In genomic region chr1:234551032-234551378, GRCh38 we compare ENCODE assay signal across 27 cellular contexts. TPM values are rescaled to one million over a fixed set of nuclear protein-coding genes. Genes with fewer than 3 reads are reported as not detected.
DNase-seq lines count a peak whose midpoint lies in the region; ATAC-seq, FAIRE-seq and TF ChIP-seq lines count a peak whose summit lies in the region.
"Had no signal": no experiment of that assay in that cellular context is flagged by ENCODE, and none has a peak within 500 bp of the region (broad histone marks: within the 10 kb centered on the region; RNA-seq: fewer than 3 reads in every experiment).

No MANE protein-coding gene starts in this region.

- H2BK120ac ChIP-seq in neuronal stem cell (ENCODE audit: low read depth, low read length), result peak overlapping the region; percentile 20

- ATAC-seq in left ventricle myocardium superior, result no peak
- no peak for ATAC-seq in stimulated activated naive CD8-positive, alpha-beta T cell treated with anti-CD3 and anti-CD28 coated beads, Interleukin-15, Interleukin-2, amounts not matched to agents 100 U/mL and 50 U/mL, for 24 hours
- ATAC-seq: CD8-positive, alpha-beta T cell; left lung; naive thymus-derived CD4-positive, alpha-beta T cell; stimulated activated memory B cell treated with anti-CD40 and anti-IgM and Interleukin-4, amounts not matched to agents 10 μg/mL and 1 μg/mL and 100 μg/mL, for 72 hours had no signal

- no TSS peak for BruUV-seq in endothelial cell of umbilical vein (replicated peaks; lab: Mats Ljungman, UMichigan)
- no TSS peak for BruUV-seq in PC-9 (replicated peaks; lab: Mats Ljungman, UMichigan)

- H2AFZ ChIP-seq in endothelial cell of umbilical vein (ENCODE audit: low read depth, low read length) (peak overlapping the region; percentile 85), neuronal stem cell (ENCODE audit: low read length) (peak overlapping the region; percentile 40), PC-9 (no peak overlapping the region), Karpas-422 (ENCODE audit: low read length) (no peak overlapping the region)

- H3K14ac ChIP-seq in neuronal stem cell (ENCODE audit: low read length), result peak overlapping the region; percentile 59

- no peak overlapping the region for H3K23ac ChIP-seq in neuronal stem cell (ENCODE audit: low read depth, low read length, poor library complexity)

- no peak overlapping the region for H4K91ac ChIP-seq in neuronal stem cell (ENCODE audit: low read depth, low read length, poor library complexity)

- H3K36me3 ChIP-seq in right atrium auricular region (no peaks in the 10 kb centered on the region), endothelial cell of umbilical vein (ENCODE audit: control insufficient read depth in 2 of 2, extremely low read depth in 1 of 2, insufficient read depth in 2 of 2, low read length in 2 of 2) (no peaks in the 10 kb centered on the region), neuronal stem cell (replicated peaks in 1 of 2; ENCODE audit: control insufficient read depth in 2 of 2, insufficient read depth in 2 of 2, low read length in 2 of 2) (no peaks in the 10 kb centered on the region), PC-9 (ENCODE audit: low read depth) (no peaks in the 10 kb centered on the region), Karpas-422 (ENCODE audit: insufficient read depth, low read length) (no peaks in the 10 kb centered on the region)
- H3K36me3 ChIP-seq: esophagus squamous epithelium, left lung, thoracic aorta had no signal

- no peak for TF ChIP-seq CTCF in right atrium auricular region (IDR thresholded peaks at IDR 0.05)
- no peak for TF ChIP-seq CTCF in endothelial cell of umbilical vein (IDR thresholded peaks at IDR 0.05; ENCODE audit: extremely low read depth in 1 of 2, insufficient read depth in 1 of 2, low read depth in 1 of 2, low read length in 2 of 2)
- TF ChIP-seq CTCF in PC-9 (conservative IDR thresholded peaks at IDR 0.05), result no peak

- H3K9me2 ChIP-seq in PC-9 (ENCODE audit: insufficient read depth) (no peaks in the 10 kb centered on the region), Karpas-422 (replicated peaks; ENCODE audit: insufficient read depth, low read length) (no peaks in the 10 kb centered on the region)

- H3K4me2 ChIP-seq in endothelial cell of umbilical vein (ENCODE audit: insufficient read depth, low read length) (no peak overlapping the region), neuronal stem cell (ENCODE audit: insufficient read depth, low read length, poor library complexity, severe bottlenecking) (no peak overlapping the region), PC-9 (no peak overlapping the region), Karpas-422 (ENCODE audit: low read depth, low read length, poor library complexity, severe bottlenecking) (no peak overlapping the region)

- H3K4me1 ChIP-seq in right atrium auricular region (peaks cover 0 to 20% of the 10 kb centered on the region in 2 donors), endothelial cell of umbilical vein (ENCODE audit: control insufficient read depth, extremely low read depth, insufficient read depth, low read length) (peaks cover 20% of the 10 kb centered on the region), neuronal stem cell (ENCODE audit: control insufficient read depth in 2 of 2, insufficient read depth in 1 of 2, low read depth in 1 of 2, low read length in 2 of 2) (peaks cover 13 to 22% of the 10 kb centered on the region in 2 donors), PC-9 (replicated peaks; ENCODE audit: insufficient read depth) (peaks cover under 1% of the 10 kb centered on the region; the same call in 1 of the 2 replicates), Karpas-422 (ENCODE audit: low read length) (no peaks in the 10 kb centered on the region)
- H3K4me1 ChIP-seq: left lung had no signal

- H3K79me2 ChIP-seq in endothelial cell of umbilical vein (ENCODE audit: control insufficient read depth, insufficient read depth, low read length) (no peaks in the 10 kb centered on the region), PC-9 (ENCODE audit: low read depth) (no peaks in the 10 kb centered on the region), Karpas-422 (ENCODE audit: low read length) (no peaks in the 10 kb centered on the region)

- WGBS in neuronal stem cell (ENCODE audit: extremely low coverage in 2 of 2, insufficient read length in 2 of 2, insufficient replicate concordance in 1 of 2), 2 donors, result no CpG with 5 or more reads among the region's 6 CpGs

- H3K4ac ChIP-seq in neuronal stem cell (ENCODE audit: low read length), result no peak overlapping the region

- H4K20me1 ChIP-seq in endothelial cell of umbilical vein (replicated peaks; ENCODE audit: control insufficient read depth, extremely low read depth, insufficient read depth, low read length) (no peaks in the 10 kb centered on the region), PC-9 (ENCODE audit: insufficient read depth) (no peaks in the 10 kb centered on the region), Karpas-422 (ENCODE audit: insufficient read depth, low read depth, low read length) (no peaks in the 10 kb centered on the region)

- no peaks in the 10 kb centered on the region for H3K9me1 ChIP-seq in endothelial cell of umbilical vein (replicated peaks; ENCODE audit: control insufficient read depth, extremely low read depth, insufficient read depth, low read length)

- TF ChIP-seq POLR2A in endothelial cell of umbilical vein (IDR thresholded peaks at IDR 0.05; ENCODE audit: low read depth, low read length), result no peak

- H3K27ac ChIP-seq in right atrium auricular region (no peak overlapping the region), endothelial cell of umbilical vein (ENCODE audit: insufficient read depth, low read depth, low read length) (no peak overlapping the region), neuronal stem cell (replicated peaks; ENCODE audit: low read length) (no peak overlapping the region), PC-9 (no peak overlapping the region), Karpas-422 (ENCODE audit: low read length) (no peak overlapping the region)
- H3K27ac ChIP-seq: esophagus squamous epithelium, left lung, thoracic aorta had no signal

- no peaks in the 10 kb centered on the region for H3K27me3 ChIP-seq in right atrium auricular region
- no peaks in the 10 kb centered on the region for H3K27me3 ChIP-seq in endothelial cell of umbilical vein (ENCODE audit: control insufficient read depth in 2 of 2, insufficient read depth in 2 of 2, low read length in 2 of 2)
- peaks cover 0 to 4% (median 0%) of the 10 kb centered on the region in 3 experiments for H3K27me3 ChIP-seq in neuronal stem cell (ENCODE audit: control insufficient read depth in 3 of 3, insufficient read depth in 3 of 3, low read depth in 1 of 3, low read length in 3 of 3)
- no peaks in the 10 kb centered on the region for H3K27me3 ChIP-seq in PC-9 (ENCODE audit: insufficient read depth, low read depth)
- no peaks in the 10 kb centered on the region for H3K27me3 ChIP-seq in Karpas-422 (ENCODE audit: low read length)
- H3K27me3 ChIP-seq: esophagus squamous epithelium, left lung had no signal

- peak overlapping the region; percentile 81 for H3K18ac ChIP-seq in neuronal stem cell (ENCODE audit: low read length)

- dilution Hi-C loops in endothelial cell of umbilical vein (cut with MboI; ENCODE audit: extremely low pct_ligation_motif_present, low sequenced_read_pairs), result no loop called here

- no peak overlapping the region for H4K8ac ChIP-seq in neuronal stem cell (ENCODE audit: low read depth, low read length)

- H2BK15ac ChIP-seq in neuronal stem cell (ENCODE audit: low read length), result peak overlapping the region; percentile 54

- DNase-seq in right atrium auricular region (ENCODE audit: low spot score) (peak; percentile 53), left ventricle myocardium superior (no peak), endothelial cell of umbilical vein (ENCODE audit: low read depth, low spot score) (no peak), neuronal stem cell (ENCODE audit: low spot score) (no peak), PC-9 (no peak), Karpas-422 (no peak), COR-L47 (lab: John Stamatoyannopoulos, UW) (no peak)
- DNase-seq in stimulated activated naive CD8-positive, alpha-beta T cell treated with anti-CD3 and anti-CD28 coated beads, Interleukin-15, Interleukin-2, amounts not matched to agents 100 U/mL and 50 U/mL, for 24 hours, result no peak
- DNase-seq: activated CD4-positive, alpha-beta memory T cell treated with anti-CD3 and anti-CD28 coated beads for 36 hours; activated CD8-positive, alpha-beta memory T cell treated with anti-CD3 and anti-CD28 coated beads, Interleukin-2, amount 50 U/mL, for 4 hours; activated naive CD4-positive, alpha-beta T cell treated with anti-CD3 and anti-CD28 coated beads, Interleukin-2, amount 50 U/mL, for 16 hours; amniotic stem cell; CD8-positive, alpha-beta T cell; cortex of kidney; DMS153; esophagus squamous epithelium; left lung; naive thymus-derived CD4-positive, alpha-beta T cell; NCI-H1105 treated with DMSO at 0.1 percent for 48 hours; NCI-H2029; RPMI8226; stimulated activated CD4-positive, alpha-beta T cell treated with anti-CD3 and anti-CD28 coated beads, Interleukin-4, amount 100 ng/mL, for 24 hours; T-helper 1 cell had no signal

- no peak for FAIRE-seq in endothelial cell of umbilical vein (lab: Jason Lieb, UNC)
- FAIRE-seq: frontal cortex, TTC549 had no signal

- H3K9me3 ChIP-seq in right atrium auricular region (no peaks in the 10 kb centered on the region), endothelial cell of umbilical vein (replicated peaks; ENCODE audit: control insufficient read depth, insufficient read depth, low read length) (no peaks in the 10 kb centered on the region), neuronal stem cell (replicated peaks in 1 of 2; ENCODE audit: control insufficient read depth in 2 of 2, insufficient read depth in 1 of 2, low read depth in 1 of 2, low read length in 2 of 2) (peaks cover 0 to 2% of the 10 kb centered on the region in 2 donors), PC-9 (ENCODE audit: insufficient read depth, low read depth) (no peaks in the 10 kb centered on the region), Karpas-422 (ENCODE audit: low read length) (no peaks in the 10 kb centered on the region)
- H3K9me3 ChIP-seq: esophagus squamous epithelium, left lung, thoracic aorta had no signal

- H2BK5ac ChIP-seq in neuronal stem cell (ENCODE audit: low read length), result peak overlapping the region; percentile 85

- H3K79me1 ChIP-seq in neuronal stem cell (ENCODE audit: low read depth, low read length), result no peaks in the 10 kb centered on the region

- no peak overlapping the region for H2BK12ac ChIP-seq in neuronal stem cell (ENCODE audit: low read length)

- POLR2A ChIA-PET in endothelial cell of umbilical vein (lab: Charles Lee) (no interaction called here), PC-9 (lab: Charles Lee; ENCODE audit: unreplicated experiment) (no interaction called here)

- peaks cover 7% of the 10 kb centered on the region; the same call in 1 of the 2 replicates for H3F3A ChIP-seq in PC-9 (ENCODE audit: insufficient read depth, low read depth)

- CTCF ChIA-PET in endothelial cell of umbilical vein (lab: Charles Lee) (interaction anchor here (0.6 to 1.4 kb wide), 5 partner anchors 14 to 579 kb away, joined by 3 to 6 read pairs (median 3); no protein-coding TSS in a partner anchor), PC-9 (lab: Charles Lee) (no interaction called here)

- no peak overlapping the region for H3K4me3 ChIP-seq in right atrium auricular region
- H3K4me3 ChIP-seq in endothelial cell of umbilical vein (replicated peaks in 1 of 3; ENCODE audit: insufficient read depth in 1 of 3, low read depth in 1 of 3, low read length in 3 of 3), result no peak overlapping the region
- H3K4me3 ChIP-seq in neuronal stem cell (ENCODE audit: low read length in 2 of 2), result no peak overlapping the region
- no peak overlapping the region for H3K4me3 ChIP-seq in PC-9
- no peak overlapping the region for H3K4me3 ChIP-seq in Karpas-422 (ENCODE audit: low read length)
- H3K4me3 ChIP-seq: esophagus squamous epithelium, left lung, thoracic aorta had no signal

- H3K9ac ChIP-seq in endothelial cell of umbilical vein (replicated peaks; ENCODE audit: extremely low read depth, insufficient read depth, low read length) (no peak overlapping the region), neuronal stem cell (ENCODE audit: low read depth, low read length, poor library complexity) (peak overlapping the region; percentile 70), Karpas-422 (ENCODE audit: low read length) (no peak overlapping the region)

- intact Hi-C loops in left ventricle myocardium superior (cut with micrococcal nuclease), result no loop called here
- intact Hi-C loops in endothelial cell of umbilical vein (cut with micrococcal nuclease), result no loop called here
- intact Hi-C loops in PC-9 (cut with micrococcal nuclease; ENCODE audit: unreplicated experiment), result no loop called here

- no peak overlapping the region for H2AK5ac ChIP-seq in neuronal stem cell (ENCODE audit: low read depth, low read length)

RNA-seq across cellular contexts. Expression of gene IRF2BP2, which starts 59.0 kb away (rescaled TPM):
- total RNA-seq in right atrium auricular region (10 to 100 TPM; 74.5 to 76.3 TPM), left ventricle myocardium superior (124 TPM), endothelial cell of umbilical vein (109 TPM in 2 replicates), PC-9 (2021) (80.7 and 122 TPM in 2 replicates)
- polyA plus RNA-seq in endothelial cell of umbilical vein, result 65.4 and 66.6 TPM in 2 replicates
- polyA plus RNA-seq in endothelial cell of umbilical vein (2011; cell fraction: cytosol; rRNA removed), result 54.8 and 66.0 TPM in 2 replicates
- 154 and 212 TPM in 2 replicates for polyA plus RNA-seq in endothelial cell of umbilical vein (2011; cell fraction: nucleus; rRNA removed)
- 52.6 and 76.5 TPM in 2 replicates for polyA plus RNA-seq in endothelial cell of umbilical vein (2012)
- polyA minus RNA-seq in endothelial cell of umbilical vein, result 57.9 and 61.4 TPM in 2 replicates
- polyA minus RNA-seq in endothelial cell of umbilical vein (2011; cell fraction: cytosol; rRNA and poly(A)+ RNA removed), result 65.2 TPM
- 78.8 and 129 TPM in 2 replicates for polyA minus RNA-seq in endothelial cell of umbilical vein (2011; cell fraction: nucleus; rRNA and poly(A)+ RNA removed)
- 28.8 TPM for polyA plus RNA-seq in neuronal stem cell (2013, experiment 1 of 2)
- 29.3 TPM for polyA plus RNA-seq in neuronal stem cell (2013, experiment 2 of 2)
- 14.1 and 16.5 TPM in 2 replicates for total RNA-seq in Karpas-422 (2014; rRNA removed; shearing (Covaris generic); ENCODE audit: low replicate concordance)

Comparison
In these comparisons a context has a peak if more than half of its experiments do, and no peak if none do; other contexts are left out.
1. H2AFZ ChIP-seq: peak in endothelial cell of umbilical vein (single experiment) and neuronal stem cell (single experiment); none in PC-9 (single experiment) and Karpas-422 (single experiment).